In genomic region chr5:81631124-81631523, GRCh38 we compare ENCODE assay signal across 1 cellular context.
A peak's percentile ranks its signal among the peaks of the same experiment; 100 is the strongest.
TF ChIP-seq lines count a peak whose summit lies in the region.

No MANE protein-coding gene starts in this region.

TF ChIP-seq in GM12878, 131 proteins besides CTCF, POLR2A, EP300 and RAD21 (continued from another document and continues in another):
- no peak for TF ChIP-seq MEF2A (IDR thresholded peaks at IDR 0.05; ENCODE audit: insufficient read depth, low read depth, low read length)
- TF ChIP-seq, protein P1, sequence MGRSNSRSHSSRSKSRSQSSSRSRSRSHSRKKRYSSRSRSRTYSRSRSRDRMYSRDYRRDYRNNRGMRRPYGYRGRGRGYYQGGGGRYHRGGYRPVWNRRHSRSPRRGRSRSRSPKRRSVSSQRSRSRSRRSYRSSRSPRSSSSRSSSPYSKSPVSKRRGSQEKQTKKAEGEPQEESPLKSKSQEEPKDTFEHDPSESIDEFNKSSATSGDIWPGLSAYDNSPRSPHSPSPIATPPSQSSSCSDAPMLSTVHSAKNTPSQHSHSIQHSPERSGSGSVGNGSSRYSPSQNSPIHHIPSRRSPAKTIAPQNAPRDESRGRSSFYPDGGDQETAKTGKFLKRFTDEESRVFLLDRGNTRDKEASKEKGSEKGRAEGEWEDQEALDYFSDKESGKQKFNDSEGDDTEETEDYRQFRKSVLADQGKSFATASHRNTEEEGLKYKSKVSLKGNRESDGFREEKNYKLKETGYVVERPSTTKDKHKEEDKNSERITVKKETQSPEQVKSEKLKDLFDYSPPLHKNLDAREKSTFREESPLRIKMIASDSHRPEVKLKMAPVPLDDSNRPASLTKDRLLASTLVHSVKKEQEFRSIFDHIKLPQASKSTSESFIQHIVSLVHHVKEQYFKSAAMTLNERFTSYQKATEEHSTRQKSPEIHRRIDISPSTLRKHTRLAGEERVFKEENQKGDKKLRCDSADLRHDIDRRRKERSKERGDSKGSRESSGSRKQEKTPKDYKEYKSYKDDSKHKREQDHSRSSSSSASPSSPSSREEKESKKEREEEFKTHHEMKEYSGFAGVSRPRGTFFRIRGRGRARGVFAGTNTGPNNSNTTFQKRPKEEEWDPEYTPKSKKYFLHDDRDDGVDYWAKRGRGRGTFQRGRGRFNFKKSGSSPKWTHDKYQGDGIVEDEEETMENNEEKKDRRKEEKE (IDR thresholded peaks at IDR 0.05): no peak
- peak; percentile 37; the same call in 1 of the 2 replicates for TF ChIP-seq ZBED1 (IDR thresholded peaks at IDR 0.05; ENCODE audit: borderline replicate concordance)
- no peak for TF ChIP-seq HDAC6 (IDR thresholded peaks at IDR 0.05; ENCODE audit: unreplicated experiment)
- no peak for TF ChIP-seq BMI1 (IDR thresholded peaks at IDR 0.05; ENCODE audit: borderline replicate concordance)
- TF ChIP-seq, protein P2, sequence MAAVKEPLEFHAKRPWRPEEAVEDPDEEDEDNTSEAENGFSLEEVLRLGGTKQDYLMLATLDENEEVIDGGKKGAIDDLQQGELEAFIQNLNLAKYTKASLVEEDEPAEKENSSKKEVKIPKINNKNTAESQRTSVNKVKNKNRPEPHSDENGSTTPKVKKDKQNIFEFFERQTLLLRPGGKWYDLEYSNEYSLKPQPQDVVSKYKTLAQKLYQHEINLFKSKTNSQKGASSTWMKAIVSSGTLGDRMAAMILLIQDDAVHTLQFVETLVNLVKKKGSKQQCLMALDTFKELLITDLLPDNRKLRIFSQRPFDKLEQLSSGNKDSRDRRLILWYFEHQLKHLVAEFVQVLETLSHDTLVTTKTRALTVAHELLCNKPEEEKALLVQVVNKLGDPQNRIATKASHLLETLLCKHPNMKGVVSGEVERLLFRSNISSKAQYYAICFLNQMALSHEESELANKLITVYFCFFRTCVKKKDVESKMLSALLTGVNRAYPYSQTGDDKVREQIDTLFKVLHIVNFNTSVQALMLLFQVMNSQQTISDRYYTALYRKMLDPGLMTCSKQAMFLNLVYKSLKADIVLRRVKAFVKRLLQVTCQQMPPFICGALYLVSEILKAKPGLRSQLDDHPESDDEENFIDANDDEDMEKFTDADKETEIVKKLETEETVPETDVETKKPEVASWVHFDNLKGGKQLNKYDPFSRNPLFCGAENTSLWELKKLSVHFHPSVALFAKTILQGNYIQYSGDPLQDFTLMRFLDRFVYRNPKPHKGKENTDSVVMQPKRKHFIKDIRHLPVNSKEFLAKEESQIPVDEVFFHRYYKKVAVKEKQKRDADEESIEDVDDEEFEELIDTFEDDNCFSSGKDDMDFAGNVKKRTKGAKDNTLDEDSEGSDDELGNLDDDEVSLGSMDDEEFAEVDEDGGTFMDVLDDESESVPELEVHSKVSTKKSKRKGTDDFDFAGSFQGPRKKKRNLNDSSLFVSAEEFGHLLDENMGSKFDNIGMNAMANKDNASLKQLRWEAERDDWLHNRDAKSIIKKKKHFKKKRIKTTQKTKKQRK (IDR thresholded peaks at IDR 0.05; ENCODE audit: low read depth, low read length): no peak
- TF ChIP-seq RBBP5 (conservative IDR thresholded peaks at IDR 0.05): no peak
- no peak for TF ChIP-seq ZNF622 (IDR thresholded peaks at IDR 0.05)
- no peak for TF ChIP-seq ZBTB33 (IDR thresholded peaks at IDR 0.05)
- TF ChIP-seq CHD2 (IDR thresholded peaks at IDR 0.05; ENCODE audit: borderline replicate concordance, low read depth, low read length): no peak; the same call in 1 of the 2 replicates
- no peak for TF ChIP-seq STAT3 (IDR thresholded peaks at IDR 0.05; ENCODE audit: low read depth, low read length)
- TF ChIP-seq MYB (IDR thresholded peaks at IDR 0.05; ENCODE audit: borderline replicate concordance, low read depth, low read length): peak; percentile 59; the same call in 1 of the 2 replicates
- TF ChIP-seq MTA3 (IDR thresholded peaks at IDR 0.05; ENCODE audit: borderline replicate concordance, low read length): no peak
- no peak for TF ChIP-seq KDM1A (IDR thresholded peaks at IDR 0.05; ENCODE audit: borderline replicate concordance)
- TF ChIP-seq GATAD2B (conservative IDR thresholded peaks at IDR 0.05; ENCODE audit: low read depth): no peak
- TF ChIP-seq NKRF (conservative IDR thresholded peaks at IDR 0.05): no peak
- TF ChIP-seq IKZF1 (conservative IDR thresholded peaks at IDR 0.05): peak; percentile 69
- TF ChIP-seq, protein P3, sequence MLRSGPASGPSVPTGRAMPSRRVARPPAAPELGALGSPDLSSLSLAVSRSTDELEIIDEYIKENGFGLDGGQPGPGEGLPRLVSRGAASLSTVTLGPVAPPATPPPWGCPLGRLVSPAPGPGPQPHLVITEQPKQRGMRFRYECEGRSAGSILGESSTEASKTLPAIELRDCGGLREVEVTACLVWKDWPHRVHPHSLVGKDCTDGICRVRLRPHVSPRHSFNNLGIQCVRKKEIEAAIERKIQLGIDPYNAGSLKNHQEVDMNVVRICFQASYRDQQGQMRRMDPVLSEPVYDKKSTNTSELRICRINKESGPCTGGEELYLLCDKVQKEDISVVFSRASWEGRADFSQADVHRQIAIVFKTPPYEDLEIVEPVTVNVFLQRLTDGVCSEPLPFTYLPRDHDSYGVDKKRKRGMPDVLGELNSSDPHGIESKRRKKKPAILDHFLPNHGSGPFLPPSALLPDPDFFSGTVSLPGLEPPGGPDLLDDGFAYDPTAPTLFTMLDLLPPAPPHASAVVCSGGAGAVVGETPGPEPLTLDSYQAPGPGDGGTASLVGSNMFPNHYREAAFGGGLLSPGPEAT (IDR thresholded peaks at IDR 0.05; ENCODE audit: low read depth): peak; percentile 45; the same call in 1 of the 2 replicates
- peak; percentile 83 for TF ChIP-seq EED (IDR thresholded peaks at IDR 0.05; ENCODE audit: low read depth)
- TF ChIP-seq HDAC2 (IDR thresholded peaks at IDR 0.05): no peak
- peak; percentile 51; the same call in 1 of the 2 replicates for TF ChIP-seq NFIC (IDR thresholded peaks at IDR 0.05; ENCODE audit: low read depth, low read length)
- TF ChIP-seq DPF2 (IDR thresholded peaks at IDR 0.05): no peak
- no peak for TF ChIP-seq CEBPB (IDR thresholded peaks at IDR 0.05; ENCODE audit: borderline replicate concordance in 1 of 2, low read depth in 2 of 2, low read length in 2 of 2)
- no peak for TF ChIP-seq ZNF384 (IDR thresholded peaks at IDR 0.05; ENCODE audit: borderline replicate concordance, low read depth, low read length)
- TF ChIP-seq ESRRA (IDR thresholded peaks at IDR 0.05; ENCODE audit: low read length): no peak
- TF ChIP-seq BHLHE40 (IDR thresholded peaks at IDR 0.05; ENCODE audit: borderline replicate concordance in 1 of 2, low read depth in 2 of 2, low read length in 1 of 2): peak; percentile 38 to 55; a peak in 2 of 4 replicates
- no peak for TF ChIP-seq TCF7 (IDR thresholded peaks at IDR 0.05; ENCODE audit: borderline replicate concordance)
- no peak for TF ChIP-seq ASH2L (IDR thresholded peaks at IDR 0.05; ENCODE audit: borderline replicate concordance, low read depth)
- no peak for TF ChIP-seq LARP7 (IDR thresholded peaks at IDR 0.05)
- peak; percentile 28; the same call in 1 of the 2 replicates for TF ChIP-seq ATF2 (IDR thresholded peaks at IDR 0.05; ENCODE audit: low read length)
- TF ChIP-seq CHD4 (IDR thresholded peaks at IDR 0.05): no peak
- TF ChIP-seq SMAD1 (IDR thresholded peaks at IDR 0.05; ENCODE audit: low read depth, partially characterized antibody): no peak
- TF ChIP-seq ZNF592 (IDR thresholded peaks at IDR 0.05): no peak
- TF ChIP-seq PRDM15 (CRISPR knock-in tag; IDR thresholded peaks at IDR 0.05): no peak
- no peak for TF ChIP-seq SRF (IDR thresholded peaks at IDR 0.05; ENCODE audit: low read depth in 2 of 2, low read length in 2 of 2)
- TF ChIP-seq NRF1 (conservative IDR thresholded peaks at IDR 0.05; ENCODE audit: low read depth, low read length): no peak
- no peak for TF ChIP-seq SREBF2 (IDR thresholded peaks at IDR 0.05; ENCODE audit: low read length)
- TF ChIP-seq SUPT20H (IDR thresholded peaks at IDR 0.05; ENCODE audit: borderline replicate concordance, control insufficient read depth, low read depth, low read length): no peak
- TF ChIP-seq ATF7 (IDR thresholded peaks at IDR 0.05; ENCODE audit: low read depth): no peak
